Comparison of ENCODE assay signal across 24 cellular contexts in genomic region chr1:23923592-23924495, GRCh38. TPM values are rescaled to one million over a fixed set of nuclear protein-coding genes. Genes with fewer than 3 reads are reported as not detected.
DNase-seq lines count a peak whose midpoint lies in the region; ATAC-seq and TF ChIP-seq lines count a peak whose summit lies in the region.
"Had no signal": no experiment of that assay in that cellular context is flagged by ENCODE, and none has a peak within 500 bp of the region (broad histone marks: within the 10 kb centered on the region; RNA-seq: fewer than 3 reads in every experiment).

No MANE protein-coding gene starts in this region.

- intact Hi-C loops in activated CD4-positive, alpha-beta memory T cell treated with anti-CD3 and anti-CD28 coated beads for 36 hours (cut with micrococcal nuclease), result no loop called here

- H3K4me1 ChIP-seq in skeletal muscle tissue (ENCODE audit: control insufficient read depth in 3 of 3, insufficient read depth in 3 of 3, low read length in 3 of 3), result peaks cover 14 to 19% (median 17%) of the 10 kb centered on the region in 3 donors
- H3K4me1 ChIP-seq: foreskin keratinocyte, neural progenitor cell had no signal

- no peaks in the 10 kb centered on the region for H3K27me3 ChIP-seq in skeletal muscle tissue (ENCODE audit: control insufficient read depth in 3 of 3, insufficient read depth in 3 of 3, low read length in 3 of 3)
- H3K27me3 ChIP-seq: neural progenitor cell, upper lobe of left lung had no signal

- no peak overlapping the region for H3K27ac ChIP-seq in skeletal muscle tissue (ENCODE audit: low read depth, low read length)
- H3K27ac ChIP-seq: foreskin keratinocyte, left ventricle myocardium inferior, neural progenitor cell, upper lobe of left lung had no signal

- no peak overlapping the region for H3K4me3 Mint-ChIP-seq in activated CD4-positive, alpha-beta memory T cell treated with anti-CD3 and anti-CD28 coated beads for 36 hours
- H3K4me3 Mint-ChIP-seq: activated CD8-positive, alpha-beta T cell treated with anti-CD3 and anti-CD28 coated beads for 36 hours; CD4-positive, CD25-positive, alpha-beta regulatory T cell; neural progenitor cell had no signal

- no peak overlapping the region for H3K27ac Mint-ChIP-seq in activated CD4-positive, alpha-beta memory T cell treated with anti-CD3 and anti-CD28 coated beads for 36 hours
- H3K27ac Mint-ChIP-seq: activated CD8-positive, alpha-beta T cell treated with anti-CD3 and anti-CD28 coated beads for 36 hours; CD4-positive, CD25-positive, alpha-beta regulatory T cell; neural progenitor cell had no signal

- no peaks in the 10 kb centered on the region for H3K36me3 Mint-ChIP-seq in activated CD4-positive, alpha-beta memory T cell treated with anti-CD3 and anti-CD28 coated beads for 36 hours
- H3K36me3 Mint-ChIP-seq: CD4-positive, CD25-positive, alpha-beta regulatory T cell; neural progenitor cell had no signal

- no peaks in the 10 kb centered on the region for H3K9me3 ChIP-seq in skeletal muscle tissue (ENCODE audit: control insufficient read depth in 3 of 3, low read length in 3 of 3)
- H3K9me3 ChIP-seq: left ventricle myocardium inferior, upper lobe of left lung had no signal

- H3K4me1 Mint-ChIP-seq in activated CD4-positive, alpha-beta memory T cell treated with anti-CD3 and anti-CD28 coated beads for 36 hours (ENCODE audit: low read depth), result no peaks in the 10 kb centered on the region

- DNase-seq in AG10803 (ENCODE audit: low read depth) (peak; percentile 33), M059J (ENCODE audit: low read depth) (peak; percentile 23), left lobe of liver (ENCODE audit: low spot score) (no peak), NCI-H2171 (lab: John Stamatoyannopoulos, UW) (no peak), NK-92 (lab: John Stamatoyannopoulos, UW; ENCODE audit: unreplicated experiment) (no peak)
- no peak for DNase-seq in activated CD4-positive, alpha-beta memory T cell treated with anti-CD3 and anti-CD28 coated beads for 36 hours
- DNase-seq: ACHN; activated CD8-positive, alpha-beta T cell treated with anti-CD3 and anti-CD28 coated beads for 36 hours; activated gamma-delta T cell treated with Interleukin-2 at 50 U/mL for 16 hours; CD4-positive, CD25-positive, alpha-beta regulatory T cell; cortex of kidney; foreskin keratinocyte; KBM-7; left ventricle myocardium inferior; NCI-H187; NCI-H774; stimulated activated CD4-positive, alpha-beta T cell treated with anti-CD3 and anti-CD28 coated beads, Interleukin-2, amount 100 ng/mL, for 48 hours; stimulated activated naive CD8-positive, alpha-beta T cell treated with anti-CD3 and anti-CD28 coated beads, Interleukin-15, Interleukin-2, amounts not matched to agents 100 U/mL and 50 U/mL, for 24 hours; T1000 had no signal

- H3K9me3 Mint-ChIP-seq in activated CD4-positive, alpha-beta memory T cell treated with anti-CD3 and anti-CD28 coated beads for 36 hours, result no peaks in the 10 kb centered on the region
- H3K9me3 Mint-ChIP-seq: activated CD8-positive, alpha-beta T cell treated with anti-CD3 and anti-CD28 coated beads for 36 hours; neural progenitor cell had no signal

- H3K9ac ChIP-seq in skeletal muscle tissue (ENCODE audit: low read depth in 1 of 3, low read length in 3 of 3), result peak overlapping the region in 2 of 3 donors; percentile 3 to 53
- H3K9ac ChIP-seq: neural progenitor cell had no signal

- H3K36me3 ChIP-seq in skeletal muscle tissue (ENCODE audit: control insufficient read depth in 3 of 3, insufficient read depth in 3 of 3, low read length in 3 of 3), result no peaks in the 10 kb centered on the region
- H3K36me3 ChIP-seq: left ventricle myocardium inferior, neural progenitor cell, upper lobe of left lung had no signal

- TF ChIP-seq CTCF in AG10803 (conservative IDR thresholded peaks at IDR 0.05; ENCODE audit: low read length), result no peak

- ATAC-seq in left lobe of liver, result peak; percentile 32
- no peak for ATAC-seq in HG03097 (IDR thresholded peaks at IDR 0.05; ENCODE audit: low FRiP score, unreplicated experiment)
- ATAC-seq: activated CD8-positive, alpha-beta T cell treated with anti-CD3 and anti-CD28 coated beads for 36 hours; foreskin keratinocyte; stimulated activated naive CD8-positive, alpha-beta T cell treated with anti-CD3 and anti-CD28 coated beads, Interleukin-15, Interleukin-2, amounts not matched to agents 100 U/mL and 50 U/mL, for 24 hours had no signal

- POLR2A ChIA-PET in activated CD4-positive, alpha-beta memory T cell treated with anti-CD3 and anti-CD28 coated beads for 36 hours (lab: Charles Lee), result no interaction called here

- CTCF ChIA-PET in activated CD4-positive, alpha-beta memory T cell treated with anti-CD3 and anti-CD28 coated beads for 36 hours (lab: Charles Lee), result interaction anchor here (0.7 kb wide), 1 partner anchor 155 kb away, joined by 4 read pairs; no protein-coding TSS in a partner anchor

- H3K27me3 Mint-ChIP-seq in activated CD4-positive, alpha-beta memory T cell treated with anti-CD3 and anti-CD28 coated beads for 36 hours, result no peaks in the 10 kb centered on the region
- H3K27me3 Mint-ChIP-seq: activated CD8-positive, alpha-beta T cell treated with anti-CD3 and anti-CD28 coated beads for 36 hours had no signal

- no peak overlapping the region for H3K4me3 ChIP-seq in AG10803 (ENCODE audit: low read length)
- H3K4me3 ChIP-seq in skeletal muscle tissue (ENCODE audit: low read length in 3 of 3), result peak overlapping the region in 1 of 3 donors; percentile 19
- H3K4me3 ChIP-seq: left ventricle myocardium inferior, neural progenitor cell, upper lobe of left lung had no signal

RNA-seq across cellular contexts. Expression of gene CNR2, which starts 10.7 kb away (rescaled TPM):
- total RNA-seq in M059J (2014; rRNA removed; shearing (Covaris generic)), result not detected in 2 replicates
- total RNA-seq in left lobe of liver, result not detected
- under 0.01 TPM for total RNA-seq in skeletal muscle tissue
- not detected for total RNA-seq in activated CD4-positive, alpha-beta memory T cell treated with anti-CD3 and anti-CD28 coated beads for 36 hours
- total RNA-seq: foreskin keratinocyte, left ventricle myocardium inferior, pulmonary artery endothelial cell had no signal

RNA-seq across cellular contexts. Expression of gene PNRC2, which starts 35.8 kb away (rescaled TPM):
- 89.5 and 148 TPM in 2 replicates for total RNA-seq in M059J (2014; rRNA removed; shearing (Covaris generic))
- 32.1 TPM for total RNA-seq in left lobe of liver
- total RNA-seq in skeletal muscle tissue, result 62.6 TPM
- 100 to 1,000 TPM; 116 to 120 TPM for total RNA-seq in activated CD4-positive, alpha-beta memory T cell treated with anti-CD3 and anti-CD28 coated beads for 36 hours

RNA-seq across cellular contexts. Expression of gene FUCA1, which starts 55.8 kb away (rescaled TPM):
- 65.9 and 67.4 TPM in 2 replicates for total RNA-seq in M059J (2014; rRNA removed; shearing (Covaris generic))
- 39.0 TPM for total RNA-seq in left lobe of liver
- total RNA-seq in skeletal muscle tissue, result 21.9 TPM
- total RNA-seq in activated CD4-positive, alpha-beta memory T cell treated with anti-CD3 and anti-CD28 coated beads for 36 hours, result 1 to 10 TPM; 5.3 to 5.4 TPM

RNA-seq across cellular contexts. Expression of gene SRSF10, which starts 56.3 kb away (rescaled TPM):
- 74.6 and 108 TPM in 2 replicates for total RNA-seq in M059J (2014; rRNA removed; shearing (Covaris generic))
- 31.1 TPM for total RNA-seq in left lobe of liver
- total RNA-seq in skeletal muscle tissue, result 65.2 TPM
- 100 to 1,000 TPM; 175 to 184 TPM for total RNA-seq in activated CD4-positive, alpha-beta memory T cell treated with anti-CD3 and anti-CD28 coated beads for 36 hours

Comparison
In these comparisons a context has a peak if more than half of its experiments do, and no peak if none do; other contexts are left out.
1. DNase-seq: peak in AG10803 (single experiment) and M059J (single experiment); none in left lobe of liver (single experiment), NCI-H2171 (single experiment), activated CD4-positive, alpha-beta memory T cell treated with anti-CD3 and anti-CD28 coated beads for 36 hours (single experiment) and NK-92 (single experiment).